9 cellular contexts compared by ENCODE assay signal in genomic region chr17:56786989-56787482, GRCh38. TPM values are rescaled to one million over a fixed set of nuclear protein-coding genes. Genes with fewer than 3 reads are reported as not detected.
A peak's percentile ranks its signal among the peaks of the same experiment; 100 is the strongest.
DNase-seq lines count a peak whose midpoint lies in the region; ATAC-seq, FAIRE-seq and TF ChIP-seq lines count a peak whose summit lies in the region.
"Had no signal": no experiment of that assay in that cellular context is flagged by ENCODE, and none has a peak within 500 bp of the region (broad histone marks: within the 10 kb centered on the region; RNA-seq: fewer than 3 reads in every experiment).

No MANE protein-coding gene starts in this region.

- TF ChIP-seq CTCF in ascending aorta (IDR thresholded peaks at IDR 0.05) = no peak
- no peak for TF ChIP-seq CTCF in GM13977 (IDR thresholded peaks at IDR 0.05; ENCODE audit: extremely low read depth, insufficient read depth, missing control alignments)

- no peak overlapping the region for H3K4me3 ChIP-seq in ascending aorta

- no peak for DNase-seq in GM18507 (ENCODE audit: extremely low spot score, insufficient read length, low read depth)
- DNase-seq in NOMO-1 treated with dmso at 0.1 percent for 144 hours (lab: John Stamatoyannopoulos, UW; ENCODE audit: unreplicated experiment) = peak; percentile 95
- DNase-seq in activated T-cell treated with anti-CD3 and anti-CD28 coated beads, Interleukin-2, amount 50 U/mL, for 48 hours = peak; percentile 62 to 67
- DNase-seq in kidney tubule cell (ENCODE audit: low spot score) = peak; percentile 95
- DNase-seq in stimulated activated effector memory CD8-positive, alpha-beta T cell treated with anti-CD3 and anti-CD28 coated beads, Interleukin-12 subunit alpha, Interleukin-12 subunit beta, amount 100 ng/mL, for 72 hours (ENCODE audit: low spot score in 2 of 2) = peak; percentile 23 to 70
- no peak for DNase-seq in ascending aorta (ENCODE audit: low spot score in 2 of 2)
- DNase-seq in GM13977 (ENCODE audit: low spot score) = no peak

- H3K4me3 Mint-ChIP-seq in stimulated activated effector memory CD8-positive, alpha-beta T cell treated with anti-CD3 and anti-CD28 coated beads, Interleukin-12 subunit alpha, Interleukin-12 subunit beta, amount 100 ng/mL, for 72 hours = peak overlapping the region; percentile 52

- peak; percentile 87 for FAIRE-seq in GM18507 (lab: Jason Lieb, UNC)
- FAIRE-seq: colon had no signal

- peaks cover 11% of the 10 kb centered on the region for H3K36me3 Mint-ChIP-seq in stimulated activated effector memory CD8-positive, alpha-beta T cell treated with anti-CD3 and anti-CD28 coated beads, Interleukin-12 subunit alpha, Interleukin-12 subunit beta, amount 100 ng/mL, for 72 hours

- intact Hi-C loops in ascending aorta (cut with DNase I) = no loop called here

- in situ Hi-C loops in GM13977 (cut with MboI; ENCODE audit: low pct_unique_long_range_greater_than_20kb, low sequenced_read_pairs, unreplicated experiment) = no loop called here

- no peaks in the 10 kb centered on the region for H3K27me3 ChIP-seq in ascending aorta

- H3K4me1 ChIP-seq in ascending aorta = no peaks in the 10 kb centered on the region

- peaks cover under 1% of the 10 kb centered on the region for H3K9me3 Mint-ChIP-seq in stimulated activated effector memory CD8-positive, alpha-beta T cell treated with anti-CD3 and anti-CD28 coated beads, Interleukin-12 subunit alpha, Interleukin-12 subunit beta, amount 100 ng/mL, for 72 hours

- H3K36me3 ChIP-seq in ascending aorta = no peaks in the 10 kb centered on the region

- H3K27ac ChIP-seq in ascending aorta = no peak overlapping the region

- H3K27ac Mint-ChIP-seq in stimulated activated effector memory CD8-positive, alpha-beta T cell treated with anti-CD3 and anti-CD28 coated beads, Interleukin-12 subunit alpha, Interleukin-12 subunit beta, amount 100 ng/mL, for 72 hours = peak overlapping the region; percentile 95

- H3K9me3 ChIP-seq in ascending aorta = no peaks in the 10 kb centered on the region

- peaks cover 34% of the 10 kb centered on the region for H3K4me1 Mint-ChIP-seq in stimulated activated effector memory CD8-positive, alpha-beta T cell treated with anti-CD3 and anti-CD28 coated beads, Interleukin-12 subunit alpha, Interleukin-12 subunit beta, amount 100 ng/mL, for 72 hours

- peak; percentile 82 for ATAC-seq in HG02840 (IDR thresholded peaks at IDR 0.05; ENCODE audit: low FRiP score, unreplicated experiment)
- ATAC-seq in stimulated activated effector memory CD8-positive, alpha-beta T cell treated with anti-CD3 and anti-CD28 coated beads, Interleukin-12 subunit alpha, Interleukin-12 subunit beta, amount 100 ng/mL, for 72 hours = peak; percentile 99

RNA-seq across cellular contexts. Expression of gene C17orf67, which starts 46.7 kb away (rescaled TPM):
- 10.1 TPM for total RNA-seq in ascending aorta

RNA-seq across cellular contexts. Expression of gene DGKE, which starts 46.9 kb away (rescaled TPM):
- 85.0 TPM for total RNA-seq in ascending aorta

Comparison
In these comparisons a context has a peak if more than half of its experiments do, and no peak if none do; other contexts are left out.
1. DNase-seq: peak in NOMO-1 treated with dmso at 0.1 percent for 144 hours (single experiment), activated T-cell treated with anti-CD3 and anti-CD28 coated beads, Interleukin-2, amount 50 U/mL, for 48 hours (2 of 2), kidney tubule cell (single experiment) and stimulated activated effector memory CD8-positive, alpha-beta T cell treated with anti-CD3 and anti-CD28 coated beads, Interleukin-12 subunit alpha, Interleukin-12 subunit beta, amount 100 ng/mL, for 72 hours (2 of 2); none in GM18507 (single experiment), ascending aorta (0 of 2) and GM13977 (single experiment).